Comparison of ENCODE assay signal across 8 cellular contexts in genomic region chr3:23442598-23443383, GRCh38.
A peak's percentile ranks its signal among the peaks of the same experiment; 100 is the strongest.
DNase-seq lines count a peak whose midpoint lies in the region; ATAC-seq lines count a peak whose summit lies in the region.

No MANE protein-coding gene starts in this region.

- DNase-seq in OCI-M1 (lab: John Stamatoyannopoulos, UW) (peak; percentile 66), islet precursor cell (peak; percentile 54), left colon (no peak), activated gamma-delta T cell (lab: John Stamatoyannopoulos, UW) (no peak), NCI-H1694 (lab: John Stamatoyannopoulos, UW) (no peak), DMS79 treated with DMSO at 0.1 percent for 48 hours (lab: John Stamatoyannopoulos, UW) (no peak)

- intact Hi-C loops in left colon (cut with DNase I, micrococcal nuclease) = no loop called here

- peak; percentile 63 for ATAC-seq in GM18511 (IDR thresholded peaks at IDR 0.05; ENCODE audit: unreplicated experiment)
- peak; percentile 57 for ATAC-seq in HG02623 (IDR thresholded peaks at IDR 0.05; ENCODE audit: unreplicated experiment)
- ATAC-seq in left colon = no peak

Comparison
In these comparisons a context has a peak if more than half of its experiments do, and no peak if none do; other contexts are left out.
1. DNase-seq: peak in OCI-M1 (single experiment) and islet precursor cell (single experiment); none in left colon (0 of 2), activated gamma-delta T cell (single experiment), NCI-H1694 (single experiment) and DMS79 treated with DMSO at 0.1 percent for 48 hours (single experiment).